8 cellular contexts compared by ENCODE assay signal in genomic region chr20:25865715-25866656, GRCh38.
A peak's percentile ranks its signal among the peaks of the same experiment; 100 is the strongest.
DNase-seq lines count a peak whose midpoint lies in the region; ATAC-seq and TF ChIP-seq lines count a peak whose summit lies in the region.

No MANE protein-coding gene starts in this region.

- peak overlapping the region; percentile 23 to 35 for H3K4me3 Mint-ChIP-seq in effector memory CD8-positive, alpha-beta T cell
- peak overlapping the region; percentile 37 for H3K4me3 Mint-ChIP-seq in memory B cell

- DNase-seq in BJ (ENCODE audit: low read depth) (no peak), NCI-H524 treated with DMSO at 0.1 percent for 48 hours (lab: John Stamatoyannopoulos, UW) (peak; percentile 44), memory B cell (ENCODE audit: low spot score in 2 of 2) (no peak)
- DNase-seq in activated CD8-positive, alpha-beta memory T cell treated with anti-CD3 and anti-CD28 coated beads, Interleukin-2, amount 50 U/mL, for 48 hours = peak; percentile 87
- peak; percentile 35 to 66 (median 63) for DNase-seq in effector memory CD8-positive, alpha-beta T cell
- DNase-seq in stimulated activated CD8-positive, alpha-beta memory T cell treated with anti-CD3 and anti-CD28 coated beads, Interleukin-15, amount 100 ng/mL, for 48 hours (ENCODE audit: low read depth in 2 of 2) = peak; percentile 50 to 63

- peaks cover 61 to 66% of the 10 kb centered on the region in 2 donors for H3K27me3 Mint-ChIP-seq in effector memory CD8-positive, alpha-beta T cell
- H3K27me3 Mint-ChIP-seq in memory B cell = peaks cover 40% of the 10 kb centered on the region

- peaks cover 21% of the 10 kb centered on the region for H3K36me3 Mint-ChIP-seq in effector memory CD8-positive, alpha-beta T cell (ENCODE audit: insufficient read depth)
- no peaks in the 10 kb centered on the region for H3K36me3 Mint-ChIP-seq in memory B cell

- H3K27me3 ChIP-seq in BJ (ENCODE audit: control insufficient read depth, insufficient read depth, low read length) = no peaks in the 10 kb centered on the region

- peak overlapping the region; percentile 27 for H3K4me3 ChIP-seq in BJ (ENCODE audit: low read depth, low read length)

- TF ChIP-seq CTCF in BJ (IDR thresholded peaks at IDR 0.05; ENCODE audit: insufficient read depth, low read depth, low read length) = no peak

- H3K4me1 Mint-ChIP-seq in effector memory CD8-positive, alpha-beta T cell (ENCODE audit: low read depth in 2 of 2) = peaks cover 32 to 45% of the 10 kb centered on the region in 2 donors
- peaks cover 19% of the 10 kb centered on the region for H3K4me1 Mint-ChIP-seq in memory B cell

- CTCF ChIA-PET in BJ (lab: Yijun Ruan, JAX) = no interaction called here

- POLR2A ChIA-PET in BJ (lab: Charles Lee) = no interaction called here

- ATAC-seq in HG02588 (IDR thresholded peaks at IDR 0.05; ENCODE audit: unreplicated experiment) (peak; percentile 37), memory B cell (ENCODE audit: low read depth) (peak; percentile 46), HG02759 (IDR thresholded peaks at IDR 0.05; ENCODE audit: unreplicated experiment) (no peak)
- ATAC-seq in effector memory CD8-positive, alpha-beta T cell (replicated peaks) = peak; percentile 57

- no peaks in the 10 kb centered on the region for H3K36me3 ChIP-seq in BJ (ENCODE audit: control insufficient read depth, insufficient read depth, low read length)

- no peaks in the 10 kb centered on the region for H3K9me3 Mint-ChIP-seq in effector memory CD8-positive, alpha-beta T cell
- no peaks in the 10 kb centered on the region for H3K9me3 Mint-ChIP-seq in memory B cell

- peak overlapping the region in 1 of 2 donors; percentile 61 for H3K27ac Mint-ChIP-seq in effector memory CD8-positive, alpha-beta T cell
- no peak overlapping the region for H3K27ac Mint-ChIP-seq in memory B cell

Comparison
In these comparisons a context has a peak if more than half of its experiments do, and no peak if none do; other contexts are left out.
1. DNase-seq: peak in NCI-H524 treated with DMSO at 0.1 percent for 48 hours (single experiment), activated CD8-positive, alpha-beta memory T cell treated with anti-CD3 and anti-CD28 coated beads, Interleukin-2, amount 50 U/mL, for 48 hours (single experiment), effector memory CD8-positive, alpha-beta T cell (3 of 3) and stimulated activated CD8-positive, alpha-beta memory T cell treated with anti-CD3 and anti-CD28 coated beads, Interleukin-15, amount 100 ng/mL, for 48 hours (2 of 2); none in BJ (single experiment) and memory B cell (0 of 2).